8 cellular contexts compared by ENCODE assay signal in the genomic region with DNA sequence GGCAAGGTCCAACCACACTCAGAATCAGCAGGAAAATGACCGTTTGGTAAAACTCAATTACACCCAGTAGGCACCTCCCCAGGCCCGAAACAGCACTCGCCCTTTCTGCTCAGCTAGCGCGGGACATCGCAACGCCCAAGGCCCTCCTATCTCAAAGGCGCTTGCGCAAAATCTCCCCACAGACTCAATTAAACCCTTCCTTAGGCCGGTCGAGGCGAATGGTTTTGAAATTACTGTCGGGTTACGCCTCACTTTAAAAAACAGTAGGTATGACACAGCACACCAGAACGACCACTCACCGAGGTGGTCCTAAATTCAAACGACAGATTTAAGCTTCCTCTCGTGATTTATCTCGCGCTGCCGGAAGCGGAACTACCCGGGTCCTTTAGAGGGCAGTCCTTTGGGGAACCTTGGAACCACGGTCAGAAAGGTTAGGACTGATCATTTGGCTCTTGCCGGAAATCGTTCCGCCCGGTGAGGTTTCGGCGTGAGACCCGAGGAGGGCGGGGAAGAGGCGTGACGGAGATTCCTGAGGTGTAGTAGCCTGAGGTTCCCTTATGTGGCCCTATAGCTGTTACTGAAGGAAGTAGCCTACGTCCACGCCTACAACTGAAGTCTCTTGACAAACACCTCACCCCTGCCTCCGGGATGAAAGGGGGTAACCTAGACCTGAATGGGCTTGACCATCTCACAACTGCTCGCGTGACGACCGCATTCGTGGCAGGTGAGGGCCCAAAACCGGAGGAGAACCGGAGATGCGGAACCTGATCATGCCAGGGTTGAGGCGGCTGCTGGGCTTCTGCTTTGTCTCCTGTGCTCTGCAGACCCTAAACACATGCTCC. TPM values are rescaled to one million over a fixed set of nuclear protein-coding genes. Genes with fewer than 3 reads are reported as not detected.
A peak's percentile ranks its signal among the peaks of the same experiment; 100 is the strongest.
DNase-seq lines count a peak whose midpoint lies in the region; ATAC-seq and TF ChIP-seq lines count a peak whose summit lies in the region.

A gene with protein sequence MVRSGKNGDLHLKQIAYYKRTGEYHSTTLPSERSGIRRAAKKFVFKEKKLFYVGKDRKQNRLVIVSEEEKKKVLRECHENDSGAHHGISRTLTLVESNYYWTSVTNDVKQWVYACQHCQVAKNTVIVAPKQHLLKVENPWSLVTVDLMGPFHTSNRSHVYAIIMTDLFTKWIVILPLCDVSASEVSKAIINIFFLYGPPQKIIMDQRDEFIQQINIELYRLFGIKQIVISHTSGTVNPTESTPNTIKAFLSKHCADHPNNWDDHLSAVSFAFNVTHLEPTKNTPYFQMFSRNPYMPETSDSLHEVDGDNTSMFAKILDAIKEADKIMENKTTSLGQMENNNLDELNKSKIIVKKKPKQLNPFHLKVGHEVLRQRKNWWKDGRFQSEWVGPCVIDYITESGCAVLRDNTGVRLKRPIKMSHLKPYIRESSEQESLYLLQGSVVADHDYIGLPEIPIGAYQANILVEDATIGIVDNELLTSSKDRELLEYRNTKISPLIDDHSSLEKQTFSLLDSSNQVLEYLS (minus strand): TSS at position 374 of the 842 bp plus-strand sequence. CDS start 11,431 bp downstream, outside the sequence.
A gene (plus strand): TSS at position 537 of the 842 bp plus-strand sequence. CDS start 9,289 bp downstream, outside the sequence.

- H3K27ac Mint-ChIP-seq in natural killer cell = peak within 1 kb of the TSS; percentile 99

- peak within 1 kb of the TSS; percentile 90 for H3K27ac ChIP-seq in RWPE2 (ENCODE audit: poor library complexity, severe bottlenecking)

- H3K4me3 Mint-ChIP-seq in natural killer cell = peak within 1 kb of the TSS; percentile 97

- H3K4me1 ChIP-seq in RWPE2 (ENCODE audit: insufficient read depth, poor library complexity, severe bottlenecking) = no peaks in the 10 kb centered on the region

- intact Hi-C loops in natural killer cell (cut with micrococcal nuclease) = loop anchor here (1.0 to 10.0 kb wide), 4 partner anchors 138 to 823 kb away; a partner anchor contains a TSS

- H3K27me3 Mint-ChIP-seq in natural killer cell (ENCODE audit: low read depth in 2 of 2) = no peaks in the 10 kb centered on the region

- H3K36me3 ChIP-seq in RWPE2 (ENCODE audit: low read depth) = no peaks in the 10 kb centered on the region

- ATAC-seq in RWPE2 (ENCODE audit: low read depth) (peak; percentile 92), natural killer cell (peak; percentile 91 to 99 (median 92))

- peaks cover 53 to 54% of the 10 kb centered on the region in 2 donors for H3K4me1 Mint-ChIP-seq in natural killer cell

- no peaks in the 10 kb centered on the region for H3K9me3 ChIP-seq in RWPE2 (ENCODE audit: severe bottlenecking)

- TF ChIP-seq CTCF in RWPE2 (IDR thresholded peaks at IDR 0.05; ENCODE audit: poor library complexity, severe bottlenecking) (no peak), natural killer cell (IDR thresholded peaks at IDR 0.05) (no peak)

- peak; percentile 99 for DNase-seq in EL
- DNase-seq in H4 (ENCODE audit: low spot score) = peak; percentile 99
- DNase-seq in LoVo (ENCODE audit: low spot score) = peak; percentile 99
- peak; percentile 96 for DNase-seq in RWPE2 (ENCODE audit: low spot score)
- DNase-seq in activated T-helper 9 cell treated with anti-CD3 and anti-CD28 coated beads, Interleukin-2, amount 50 U/mL, for 16 hours (ENCODE audit: low read depth) = peak; percentile 94
- peak; percentile 99 for DNase-seq in fibroblast of peridontal ligament (ENCODE audit: extremely low read depth)
- DNase-seq in natural killer cell = peak; percentile 95
- peak; percentile 95 for DNase-seq in stimulated activated naive CD4-positive, alpha-beta T cell treated with Interleukin-2 at 50 U/mL for 16 hours (lab: John Stamatoyannopoulos, UW)

- peak within 1 kb of the TSS; percentile 51 for H3K4me3 ChIP-seq in RWPE2 (ENCODE audit: severe bottlenecking)

- H3K9me3 Mint-ChIP-seq in natural killer cell = no peaks in the 10 kb centered on the region

- no peaks in the 10 kb centered on the region for H3K36me3 Mint-ChIP-seq in natural killer cell

- H3K27me3 ChIP-seq in RWPE2 (ENCODE audit: insufficient read depth, poor library complexity, severe bottlenecking) = no peaks in the 10 kb centered on the region

RNA-seq across cellular contexts. Expression of the first gene that starts in this region (rescaled TPM):
- 4.6 and 7.9 TPM in 2 replicates for total RNA-seq in H4 (2014; rRNA removed; shearing (Covaris generic))
- total RNA-seq in natural killer cell = 1 to 10 TPM; 3.3 to 3.6 (median 3.4) TPM

RNA-seq across cellular contexts. Expression of the second gene that starts in this region (rescaled TPM):
- 39.1 and 46.4 TPM in 2 replicates for total RNA-seq in H4 (2014; rRNA removed; shearing (Covaris generic))
- total RNA-seq in natural killer cell = 10 to 100 TPM; 71.4 to 85.3 (median 72.8) TPM

Comparison
In these comparisons a context has a peak if more than half of its experiments do, and no peak if none do; other contexts are left out.
1. Peak in every context shown above with its lines: DNase-seq, ATAC-seq, H3K4me3 ChIP-seq and H3K27ac ChIP-seq.